ENCODE assay signal across 15 cellular contexts in genomic region chr22:26570126-26570525, GRCh38. TPM values are rescaled to one million over a fixed set of nuclear protein-coding genes. Genes with fewer than 3 reads are reported as not detected.
DNase-seq lines count a peak whose midpoint lies in the region; TF ChIP-seq lines count a peak whose summit lies in the region.
"Had no signal": no experiment of that assay in that cellular context is flagged by ENCODE, and none has a peak within 500 bp of the region (broad histone marks: within the 10 kb centered on the region; RNA-seq: fewer than 3 reads in every experiment).

No MANE protein-coding gene starts in this region.

- intact Hi-C loops in CD4-positive, alpha-beta memory T cell (cut with micrococcal nuclease) = no loop called here

- TF ChIP-seq CTCF in foreskin fibroblast (IDR thresholded peaks at IDR 0.05; ENCODE audit: low read depth, low read length) = no peak

- CTCF ChIA-PET in CD4-positive, alpha-beta memory T cell (lab: Charles Lee; ENCODE audit: partially characterized antibody) = interaction anchor here (1.2 kb wide), 2 partner anchors 10 to 182 kb away, joined by 3 read pairs; no protein-coding TSS in a partner anchor

- no peak overlapping the region for H3K4me3 Mint-ChIP-seq in CD4-positive, alpha-beta memory T cell
- H3K4me3 Mint-ChIP-seq: stimulated activated memory B cell treated with anti-CD40 and anti-IgM and Interleukin-4, amounts not matched to agents 10 μg/mL and 1 μg/mL and 100 μg/mL, for 72 hours had no signal

- peaks cover 36 to 67% (median 45%) of the 10 kb centered on the region in 4 donors for H3K4me1 Mint-ChIP-seq in CD4-positive, alpha-beta memory T cell

- H3K27me3 Mint-ChIP-seq in CD4-positive, alpha-beta memory T cell = no peaks in the 10 kb centered on the region
- H3K27me3 Mint-ChIP-seq: stimulated activated memory B cell treated with anti-CD40 and anti-IgM and Interleukin-4, amounts not matched to agents 10 μg/mL and 1 μg/mL and 100 μg/mL, for 72 hours had no signal

- no peaks in the 10 kb centered on the region for H3K9me3 ChIP-seq in CD4-positive, alpha-beta memory T cell (ENCODE audit: control insufficient read depth in 1 of 2, low read length in 2 of 2)
- H3K9me3 ChIP-seq: esophagus squamous epithelium, SJSA1 had no signal

- peaks cover 27% of the 10 kb centered on the region for H3K4me1 ChIP-seq in CD4-positive, alpha-beta memory T cell (ENCODE audit: insufficient read depth, low read length)

- no peak for DNase-seq in CD4-positive, alpha-beta memory T cell
- DNase-seq in Kasumi-1 (lab: John Stamatoyannopoulos, UW) = peak; percentile 37 to 53
- DNase-seq in glomerular visceral epithelial cell (ENCODE audit: extremely low spot score) = peak; percentile 10
- DNase-seq in occipital lobe (lab: John Stamatoyannopoulos, UW) = peak; percentile 34
- DNase-seq in foreskin fibroblast = no peak
- DNase-seq in NOMO-1 (lab: John Stamatoyannopoulos, UW; ENCODE audit: unreplicated experiment in 2 of 2) = no peak
- no peak for DNase-seq in OCI-M2 (lab: John Stamatoyannopoulos, UW; ENCODE audit: unreplicated experiment)
- no peak for DNase-seq in GOT3 (lab: John Stamatoyannopoulos, UW)
- DNase-seq: activated CD4-positive, CD25-positive, alpha-beta regulatory T cell; esophagus squamous epithelium; NCI-H1092 treated with DMSO at 0.1 percent for 48 hours had no signal

- peaks cover 7 to 8% of the 10 kb centered on the region in 2 donors for H3K36me3 Mint-ChIP-seq in CD4-positive, alpha-beta memory T cell

- H3K4me3 ChIP-seq in CD4-positive, alpha-beta memory T cell (ENCODE audit: low read length in 2 of 2) = no peak overlapping the region
- no peak overlapping the region for H3K4me3 ChIP-seq in foreskin fibroblast (ENCODE audit: low read depth in 1 of 2, low read length in 2 of 2)
- H3K4me3 ChIP-seq: esophagus squamous epithelium, SJSA1 had no signal

- H3K27me3 ChIP-seq in CD4-positive, alpha-beta memory T cell (ENCODE audit: insufficient read depth, low read length) = no peaks in the 10 kb centered on the region
- H3K27me3 ChIP-seq: esophagus squamous epithelium, SJSA1 had no signal

- no peaks in the 10 kb centered on the region for H3K9me3 Mint-ChIP-seq in CD4-positive, alpha-beta memory T cell
- H3K9me3 Mint-ChIP-seq: stimulated activated memory B cell treated with anti-CD40 and anti-IgM and Interleukin-4, amounts not matched to agents 10 μg/mL and 1 μg/mL and 100 μg/mL, for 72 hours had no signal

- no peak overlapping the region for H3K27ac ChIP-seq in CD4-positive, alpha-beta memory T cell (ENCODE audit: low read depth, low read length)
- H3K27ac ChIP-seq: esophagus squamous epithelium, SJSA1 had no signal

- peak overlapping the region in 4 of 7 donors; percentile 36 to 91 (median 67) for H3K27ac Mint-ChIP-seq in CD4-positive, alpha-beta memory T cell
- H3K27ac Mint-ChIP-seq: stimulated activated memory B cell treated with anti-CD40 and anti-IgM and Interleukin-4, amounts not matched to agents 10 μg/mL and 1 μg/mL and 100 μg/mL, for 72 hours had no signal

- POLR2A ChIA-PET in CD4-positive, alpha-beta memory T cell (lab: Charles Lee; ENCODE audit: partially characterized antibody) = no interaction called here

- no peaks in the 10 kb centered on the region for H3K36me3 ChIP-seq in CD4-positive, alpha-beta memory T cell (ENCODE audit: insufficient read depth, low read length)
- H3K36me3 ChIP-seq: esophagus squamous epithelium had no signal

RNA-seq across cellular contexts. Expression of gene TPST2, which starts 19.8 kb away (rescaled TPM):
- 10 to 100 TPM; 23.9 to 27.9 TPM for total RNA-seq in CD4-positive, alpha-beta memory T cell
- 10 to 100 TPM; 46.6 to 47.8 TPM for polyA plus RNA-seq in CD4-positive, alpha-beta memory T cell
- 11.4 TPM for total RNA-seq in occipital lobe

RNA-seq across cellular contexts. Expression of gene CRYBB1, which starts 47.7 kb away (rescaled TPM):
- total RNA-seq in CD4-positive, alpha-beta memory T cell = not detected
- polyA plus RNA-seq in CD4-positive, alpha-beta memory T cell = not detected
- total RNA-seq in occipital lobe = 0.62 TPM
- total RNA-seq: bronchial epithelial cell, NCI-H460, SJSA1 had no signal

RNA-seq across cellular contexts. Expression of gene CRYBA4, which starts 51.6 kb away (rescaled TPM):
- total RNA-seq in CD4-positive, alpha-beta memory T cell = not detected
- not detected for polyA plus RNA-seq in CD4-positive, alpha-beta memory T cell
- total RNA-seq in occipital lobe = not detected
- total RNA-seq: bronchial epithelial cell, esophagus squamous epithelium, NCI-H460, SJSA1 had no signal

RNA-seq across cellular contexts. Expression of gene TFIP11, which starts 57.9 kb away (rescaled TPM):
- 10 to 100 TPM; 72.7 to 74.5 TPM for total RNA-seq in CD4-positive, alpha-beta memory T cell
- 10 to 100 TPM; 22.2 to 45.4 TPM for polyA plus RNA-seq in CD4-positive, alpha-beta memory T cell
- 43.8 TPM for total RNA-seq in occipital lobe

Comparison
In these comparisons a context has a peak if more than half of its experiments do, and no peak if none do; other contexts are left out.
1. DNase-seq: peak in Kasumi-1 (2 of 2), glomerular visceral epithelial cell (single experiment) and occipital lobe (single experiment); none in CD4-positive, alpha-beta memory T cell (0 of 5), foreskin fibroblast (0 of 2), NOMO-1 (0 of 2), OCI-M2 (single experiment) and GOT3 (single experiment).